ENCODE assay signal across 9 cellular contexts in the genomic region with DNA sequence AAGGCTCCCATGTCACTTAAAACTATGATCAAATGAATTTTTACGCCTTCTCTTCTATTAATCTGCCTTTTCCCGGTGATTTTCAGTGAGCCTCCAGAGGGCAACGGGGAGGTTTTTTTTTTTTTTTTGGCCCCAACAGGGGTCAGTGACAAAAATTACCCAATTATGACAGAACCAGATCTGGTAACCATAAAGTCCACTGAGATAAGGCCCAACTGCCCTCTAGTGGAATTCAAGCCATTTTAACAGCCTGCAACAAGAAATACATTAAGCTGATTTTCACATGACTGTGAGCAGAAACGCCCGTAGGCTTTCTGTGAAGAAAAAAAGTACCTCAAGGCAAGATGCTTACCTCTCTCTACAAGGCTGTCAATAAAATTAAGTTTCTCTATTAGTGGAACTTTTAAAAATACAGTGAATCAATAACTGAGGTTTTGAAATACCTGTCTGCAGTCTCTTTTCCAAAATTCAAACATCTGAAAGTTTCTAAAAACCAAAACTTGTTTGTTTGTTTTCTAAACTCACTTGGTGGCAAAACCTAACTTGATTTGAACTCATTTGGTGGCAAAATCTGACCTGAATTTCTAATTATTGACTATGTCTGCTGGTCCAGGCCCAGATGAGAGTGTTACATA. TPM values are rescaled to one million over a fixed set of nuclear protein-coding genes. Genes with fewer than 3 reads are reported as not detected.
DNase-seq lines count a peak whose midpoint lies in the region; ATAC-seq and TF ChIP-seq lines count a peak whose summit lies in the region.
"Had no signal": no experiment of that assay in that cellular context is flagged by ENCODE, and none has a peak within 500 bp of the region (broad histone marks: within the 10 kb centered on the region; RNA-seq: fewer than 3 reads in every experiment).

No MANE protein-coding gene starts in this region.

- H3K4me3 ChIP-seq in sigmoid colon, result no peak overlapping the region

- TF ChIP-seq POLR2A in erythroblast (IDR thresholded peaks at IDR 0.05; ENCODE audit: low read length) (no peak), sigmoid colon (IDR thresholded peaks at IDR 0.05) (no peak)

- H3K4me1 Mint-ChIP-seq in progenitor cell of endocrine pancreas (ENCODE audit: low read depth), result peaks cover 5% of the 10 kb centered on the region

- no peaks in the 10 kb centered on the region for H3K27me3 ChIP-seq in sigmoid colon

- no peak overlapping the region for H3K27ac ChIP-seq in sigmoid colon

- no peak overlapping the region for H3K27ac Mint-ChIP-seq in progenitor cell of endocrine pancreas
- H3K27ac Mint-ChIP-seq: activated naive CD8-positive, alpha-beta T cell had no signal

- no peaks in the 10 kb centered on the region for H3K36me3 Mint-ChIP-seq in progenitor cell of endocrine pancreas (ENCODE audit: insufficient read depth)
- H3K36me3 Mint-ChIP-seq: activated naive CD8-positive, alpha-beta T cell had no signal

- no peaks in the 10 kb centered on the region for H3K9me3 ChIP-seq in sigmoid colon

- no peak for ATAC-seq in HG03175 (IDR thresholded peaks at IDR 0.05; ENCODE audit: unreplicated experiment)

- DNase-seq in OCI-M1 (lab: John Stamatoyannopoulos, UW) (peak; percentile 76), erythroblast (lab: John Stamatoyannopoulos, UW) (peak; percentile 32 to 39), progenitor cell of endocrine pancreas (ENCODE audit: low spot score, unreplicated experiment) (no peak), cerebellar cortex (ENCODE audit: low spot score) (no peak), NCI-H1436 (lab: John Stamatoyannopoulos, UW) (no peak), sigmoid colon (no peak)

- H3K4me3 Mint-ChIP-seq in progenitor cell of endocrine pancreas (ENCODE audit: low read depth), result no peak overlapping the region
- H3K4me3 Mint-ChIP-seq: activated naive CD8-positive, alpha-beta T cell had no signal

- WGBS in sigmoid colon, 2 donors, result 67 to 88% methylated on average over 5 of the region's 5 CpGs

- TF ChIP-seq CTCF in GM12872 (IDR thresholded peaks at IDR 0.05; ENCODE audit: insufficient read depth, low read depth, low read length) (0 out of 3 replicates have a peak, but pooled peaks have one; percentile 16), progenitor cell of endocrine pancreas (IDR thresholded peaks at IDR 0.05; ENCODE audit: unreplicated experiment) (peak; percentile 34), sigmoid colon (IDR thresholded peaks at IDR 0.05) (no peak)

- TF ChIP-seq EP300 in sigmoid colon (IDR thresholded peaks at IDR 0.05), result no peak

- H3K4me1 ChIP-seq in sigmoid colon, result peaks cover 0 to 3% (median 0%) of the 10 kb centered on the region in 4 donors

- no peaks in the 10 kb centered on the region for H3K36me3 ChIP-seq in sigmoid colon

- intact Hi-C loops in sigmoid colon (cut with DNase I), result no loop called here

- no peaks in the 10 kb centered on the region for H3K9me3 Mint-ChIP-seq in progenitor cell of endocrine pancreas (ENCODE audit: low read depth)

- H3K27me3 Mint-ChIP-seq in progenitor cell of endocrine pancreas, result no peaks in the 10 kb centered on the region

RNA-seq across cellular contexts. Expression of gene FST, which starts 49.7 kb away (rescaled TPM):
- total RNA-seq in progenitor cell of endocrine pancreas, result 1.7 and 2.3 TPM in 2 replicates
- 1 to 10 TPM; 3.0 to 8.8 (median 4.8) TPM for total RNA-seq in sigmoid colon
- 1 to 10 TPM in 2 of 3 donors, under 1 TPM in 1; 0.46 to 1.9 (median 1.2) TPM for polyA plus RNA-seq in sigmoid colon

Comparison
In these comparisons a context has a peak if more than half of its experiments do, and no peak if none do; other contexts are left out.
1. CTCF ChIP-seq: peak in GM12872 (single experiment) and progenitor cell of endocrine pancreas (single experiment); none in sigmoid colon (0 of 4).
2. DNase-seq: peak in OCI-M1 (single experiment) and erythroblast (2 of 2); none in progenitor cell of endocrine pancreas (single experiment), cerebellar cortex (single experiment), NCI-H1436 (single experiment) and sigmoid colon (single experiment).